1 cellular context compared by ENCODE assay signal in genomic region chr17:47850692-47851573, GRCh38.
TF ChIP-seq lines count a peak whose summit lies in the region.

Gene SP6 (minus strand): TSS chr17:47851163. CDS start chr17:47848429, 2,734 bp downstream.

TF ChIP-seq in HepG2, 621 proteins besides CTCF, POLR2A, EP300 and RAD21 (continued from another document and continues in another):
- no peak for TF ChIP-seq AKNA (CRISPR knock-in tag; IDR thresholded peaks at IDR 0.05; ENCODE audit: borderline replicate concordance)
- TF ChIP-seq MAX (IDR thresholded peaks at IDR 0.05): peak; percentile 67
- no peak for TF ChIP-seq JUN (CRISPR knock-in tag; IDR thresholded peaks at IDR 0.05)
- no peak for TF ChIP-seq HOXA7 (CRISPR knock-in tag; IDR thresholded peaks at IDR 0.05)
- no peak for TF ChIP-seq ZNF329 (CRISPR knock-in tag; IDR thresholded peaks at IDR 0.05; ENCODE audit: low read depth)
- TF ChIP-seq HMGA1 (CRISPR knock-in tag; conservative IDR thresholded peaks at IDR 0.05): no peak
- no peak for TF ChIP-seq ZNF75D (CRISPR knock-in tag; IDR thresholded peaks at IDR 0.05; ENCODE audit: borderline replicate concordance)
- TF ChIP-seq ZNF883 (CRISPR knock-in tag; IDR thresholded peaks at IDR 0.05; ENCODE audit: not compliant biosample characterization): peak; percentile 41
- TF ChIP-seq ZNF138 (CRISPR knock-in tag; IDR thresholded peaks at IDR 0.05; ENCODE audit: low read depth): no peak
- no peak for TF ChIP-seq CEBPZ (IDR thresholded peaks at IDR 0.05; ENCODE audit: low read length)
- TF ChIP-seq HDAC1 (CRISPR knock-in tag; IDR thresholded peaks at IDR 0.05): peak; percentile 82
- TF ChIP-seq LCORL (IDR thresholded peaks at IDR 0.05): no peak
- peak; percentile 89; the same call in 1 of the 2 replicates for TF ChIP-seq LCORL (CRISPR knock-in tag; IDR thresholded peaks at IDR 0.05)
- no peak; the same call in 1 of the 2 replicates for TF ChIP-seq ZNF546 (CRISPR knock-in tag; conservative IDR thresholded peaks at IDR 0.05)
- TF ChIP-seq YY1 (IDR thresholded peaks at IDR 0.05; ENCODE audit: insufficient read depth, insufficient replicate concordance, low read depth, low read length): peak; percentile 45
- TF ChIP-seq FOXO1 (CRISPR knock-in tag; IDR thresholded peaks at IDR 0.05): peak; percentile 61; the same call in 1 of the 2 replicates
- peak; percentile 39; the same call in 1 of the 2 replicates for TF ChIP-seq HIVEP1 (CRISPR knock-in tag; IDR thresholded peaks at IDR 0.05)
- peak; percentile 56 for TF ChIP-seq ZNF275 (CRISPR knock-in tag; IDR thresholded peaks at IDR 0.05; ENCODE audit: borderline replicate concordance)
- TF ChIP-seq NFE2 (CRISPR knock-in tag; IDR thresholded peaks at IDR 0.05): no peak
- 0 out of 2 replicates have a peak, but pooled peaks have one; percentile 58 for TF ChIP-seq ZMAT3 (CRISPR knock-in tag; conservative IDR thresholded peaks at IDR 0.05)
- no peak for TF ChIP-seq ZNF558 (CRISPR knock-in tag; IDR thresholded peaks at IDR 0.05; ENCODE audit: borderline replicate concordance)
- TF ChIP-seq ZNF34 (CRISPR knock-in tag; IDR thresholded peaks at IDR 0.05; ENCODE audit: borderline replicate concordance): peak; percentile 79; the same call in 1 of the 2 replicates
- TF ChIP-seq CHD2 (IDR thresholded peaks at IDR 0.05; ENCODE audit: low read depth, low read length): no peak
- no peak for TF ChIP-seq ZNF260 (CRISPR knock-in tag; IDR thresholded peaks at IDR 0.05; ENCODE audit: borderline replicate concordance, low read depth)
- no peak for TF ChIP-seq GATA4 (IDR thresholded peaks at IDR 0.05; ENCODE audit: borderline replicate concordance, low read depth)
- no peak for TF ChIP-seq FOXK1 (CRISPR knock-in tag; IDR thresholded peaks at IDR 0.05; ENCODE audit: borderline replicate concordance, low read depth)
- TF ChIP-seq NFE2L1 (CRISPR knock-in tag; IDR thresholded peaks at IDR 0.05; ENCODE audit: borderline replicate concordance): no peak
- TF ChIP-seq ZNF713 (CRISPR knock-in tag; IDR thresholded peaks at IDR 0.05): no peak
- no peak for TF ChIP-seq ZNF367 (CRISPR knock-in tag; IDR thresholded peaks at IDR 0.05; ENCODE audit: borderline replicate concordance)
- TF ChIP-seq TERF1 (CRISPR knock-in tag; IDR thresholded peaks at IDR 0.05): no peak
- TF ChIP-seq ZNF235 (CRISPR knock-in tag; IDR thresholded peaks at IDR 0.05; ENCODE audit: borderline replicate concordance): no peak
- peak; percentile 55; the same call in 1 of the 2 replicates for TF ChIP-seq ZNF343 (CRISPR knock-in tag; IDR thresholded peaks at IDR 0.05)
- no peak for TF ChIP-seq REXO4 (CRISPR knock-in tag; IDR thresholded peaks at IDR 0.05; ENCODE audit: borderline replicate concordance)
- TF ChIP-seq ZNF776 (CRISPR knock-in tag; IDR thresholded peaks at IDR 0.05): 0 out of 2 replicates have a peak, but pooled peaks have one; percentile 34
- TF ChIP-seq ZNF513 (CRISPR knock-in tag; conservative IDR thresholded peaks at IDR 0.05): no peak
- TF ChIP-seq ZNF263 (CRISPR knock-in tag; IDR thresholded peaks at IDR 0.05): peak; percentile 72
- no peak for TF ChIP-seq SSRP1 (CRISPR knock-in tag; IDR thresholded peaks at IDR 0.05)
- no peak for TF ChIP-seq ZNF317 (CRISPR knock-in tag; IDR thresholded peaks at IDR 0.05)
- TF ChIP-seq ZNF646 (CRISPR knock-in tag; IDR thresholded peaks at IDR 0.05): no peak
- no peak for TF ChIP-seq ZNF337 (CRISPR knock-in tag; IDR thresholded peaks at IDR 0.05; ENCODE audit: borderline replicate concordance, low read depth)
- TF ChIP-seq ZNF841 (CRISPR knock-in tag; IDR thresholded peaks at IDR 0.05; ENCODE audit: borderline replicate concordance): no peak
- no peak for TF ChIP-seq HHEX (CRISPR knock-in tag; IDR thresholded peaks at IDR 0.05)
- peak; percentile 75; the same call in 1 of the 2 replicates for TF ChIP-seq SP4 (CRISPR knock-in tag; IDR thresholded peaks at IDR 0.05)
- peak; percentile 48; the same call in 1 of the 2 replicates for TF ChIP-seq FOSL1 (CRISPR knock-in tag; IDR thresholded peaks at IDR 0.05; ENCODE audit: borderline replicate concordance)
- no peak for TF ChIP-seq TRIM24 (CRISPR knock-in tag; IDR thresholded peaks at IDR 0.05)
- TF ChIP-seq KLF15 (CRISPR knock-in tag; IDR thresholded peaks at IDR 0.05; ENCODE audit: borderline replicate concordance): no peak
- no peak for TF ChIP-seq ZNF335 (CRISPR knock-in tag; IDR thresholded peaks at IDR 0.05)
- TF ChIP-seq SOX13 (IDR thresholded peaks at IDR 0.05): 0 out of 2 replicates have a peak, but pooled peaks have one; percentile 31
- TF ChIP-seq SOX13 (CRISPR knock-in tag; conservative IDR thresholded peaks at IDR 0.05 in 1 of 2, IDR thresholded peaks at IDR 0.05 in 1 of 2): peak in 1 of 2 experiments; percentile 38; a peak in 1 of 4 replicates
- no peak for TF ChIP-seq ZNF780A (CRISPR knock-in tag; IDR thresholded peaks at IDR 0.05)
- no peak for TF ChIP-seq ZSCAN30 (CRISPR knock-in tag; IDR thresholded peaks at IDR 0.05)
